Comparison of ENCODE assay signal across 1 cellular context in genomic region chr19:19514881-19515763, GRCh38.
TF ChIP-seq lines count a peak whose summit lies in the region.

TSSK6 (minus strand) TSS chr19:19515548; CDS start chr19:19515427, 121 bp downstream.

TF ChIP-seq in HepG2, 621 proteins besides CTCF, POLR2A, EP300 and RAD21 (continued from another document):
- TF ChIP-seq, protein P1, sequence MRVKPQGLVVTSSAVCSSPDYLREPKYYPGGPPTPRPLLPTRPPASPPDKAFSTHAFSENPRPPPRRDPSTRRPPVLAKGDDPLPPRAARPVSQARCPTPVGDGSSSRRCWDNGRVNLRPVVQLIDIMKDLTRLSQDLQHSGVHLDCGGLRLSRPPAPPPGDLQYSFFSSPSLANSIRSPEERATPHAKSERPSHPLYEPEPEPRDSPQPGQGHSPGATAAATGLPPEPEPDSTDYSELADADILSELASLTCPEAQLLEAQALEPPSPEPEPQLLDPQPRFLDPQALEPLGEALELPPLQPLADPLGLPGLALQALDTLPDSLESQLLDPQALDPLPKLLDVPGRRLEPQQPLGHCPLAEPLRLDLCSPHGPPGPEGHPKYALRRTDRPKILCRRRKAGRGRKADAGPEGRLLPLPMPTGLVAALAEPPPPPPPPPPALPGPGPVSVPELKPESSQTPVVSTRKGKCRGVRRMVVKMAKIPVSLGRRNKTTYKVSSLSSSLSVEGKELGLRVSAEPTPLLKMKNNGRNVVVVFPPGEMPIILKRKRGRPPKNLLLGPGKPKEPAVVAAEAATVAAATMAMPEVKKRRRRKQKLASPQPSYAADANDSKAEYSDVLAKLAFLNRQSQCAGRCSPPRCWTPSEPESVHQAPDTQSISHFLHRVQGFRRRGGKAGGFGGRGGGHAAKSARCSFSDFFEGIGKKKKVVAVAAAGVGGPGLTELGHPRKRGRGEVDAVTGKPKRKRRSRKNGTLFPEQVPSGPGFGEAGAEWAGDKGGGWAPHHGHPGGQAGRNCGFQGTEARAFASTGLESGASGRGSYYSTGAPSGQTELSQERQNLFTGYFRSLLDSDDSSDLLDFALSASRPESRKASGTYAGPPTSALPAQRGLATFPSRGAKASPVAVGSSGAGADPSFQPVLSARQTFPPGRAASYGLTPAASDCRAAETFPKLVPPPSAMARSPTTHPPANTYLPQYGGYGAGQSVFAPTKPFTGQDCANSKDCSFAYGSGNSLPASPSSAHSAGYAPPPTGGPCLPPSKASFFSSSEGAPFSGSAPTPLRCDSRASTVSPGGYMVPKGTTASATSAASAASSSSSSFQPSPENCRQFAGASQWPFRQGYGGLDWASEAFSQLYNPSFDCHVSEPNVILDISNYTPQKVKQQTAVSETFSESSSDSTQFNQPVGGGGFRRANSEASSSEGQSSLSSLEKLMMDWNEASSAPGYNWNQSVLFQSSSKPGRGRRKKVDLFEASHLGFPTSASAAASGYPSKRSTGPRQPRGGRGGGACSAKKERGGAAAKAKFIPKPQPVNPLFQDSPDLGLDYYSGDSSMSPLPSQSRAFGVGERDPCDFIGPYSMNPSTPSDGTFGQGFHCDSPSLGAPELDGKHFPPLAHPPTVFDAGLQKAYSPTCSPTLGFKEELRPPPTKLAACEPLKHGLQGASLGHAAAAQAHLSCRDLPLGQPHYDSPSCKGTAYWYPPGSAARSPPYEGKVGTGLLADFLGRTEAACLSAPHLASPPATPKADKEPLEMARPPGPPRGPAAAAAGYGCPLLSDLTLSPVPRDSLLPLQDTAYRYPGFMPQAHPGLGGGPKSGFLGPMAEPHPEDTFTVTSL (CRISPR knock-in tag; IDR thresholded peaks at IDR 0.05; ENCODE audit: borderline replicate concordance), result 0 out of 2 replicates have a peak, but pooled peaks have one; percentile 31
- no peak for TF ChIP-seq KDM6A (CRISPR knock-in tag; IDR thresholded peaks at IDR 0.05; ENCODE audit: low read depth)
- TF ChIP-seq RCOR2 (CRISPR knock-in tag; IDR thresholded peaks at IDR 0.05), result no peak
- TF ChIP-seq ZNF530 (CRISPR knock-in tag; IDR thresholded peaks at IDR 0.05; ENCODE audit: low read depth), result no peak
- TF ChIP-seq HNRNPL (IDR thresholded peaks at IDR 0.05; ENCODE audit: low read depth, low read length), result 0 out of 2 replicates have a peak, but pooled peaks have one; percentile 17
- no peak for TF ChIP-seq DR1 (CRISPR knock-in tag; IDR thresholded peaks at IDR 0.05)
- no peak for TF ChIP-seq HCFC1 (IDR thresholded peaks at IDR 0.05; ENCODE audit: low read depth, low read length)
- TF ChIP-seq YEATS2 (CRISPR knock-in tag; IDR thresholded peaks at IDR 0.05; ENCODE audit: borderline replicate concordance), result no peak
- TF ChIP-seq, protein P2, sequence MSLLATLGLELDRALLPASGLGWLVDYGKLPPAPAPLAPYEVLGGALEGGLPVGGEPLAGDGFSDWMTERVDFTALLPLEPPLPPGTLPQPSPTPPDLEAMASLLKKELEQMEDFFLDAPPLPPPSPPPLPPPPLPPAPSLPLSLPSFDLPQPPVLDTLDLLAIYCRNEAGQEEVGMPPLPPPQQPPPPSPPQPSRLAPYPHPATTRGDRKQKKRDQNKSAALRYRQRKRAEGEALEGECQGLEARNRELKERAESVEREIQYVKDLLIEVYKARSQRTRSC (CRISPR knock-in tag; IDR thresholded peaks at IDR 0.05; ENCODE audit: low read depth), result no peak
